In genomic region chr17:79789943-79790804, GRCh38 we compare ENCODE assay signal across 1 cellular context.
TF ChIP-seq lines count a peak whose summit lies in the region.

No MANE protein-coding gene starts in this region.

TF ChIP-seq in HepG2, 621 proteins besides CTCF, POLR2A, EP300 and RAD21 (continued from another document and continues in another):
- TF ChIP-seq ZNF816 (CRISPR knock-in tag; IDR thresholded peaks at IDR 0.05; ENCODE audit: borderline replicate concordance) (no peak), ZNF703 (CRISPR knock-in tag; IDR thresholded peaks at IDR 0.05; ENCODE audit: borderline replicate concordance) (0 out of 2 replicates have a peak, but pooled peaks have one; percentile 44), WIZ (CRISPR knock-in tag; IDR thresholded peaks at IDR 0.05) (no peak), SATB2 (CRISPR knock-in tag; IDR thresholded peaks at IDR 0.05) (0 out of 2 replicates have a peak, but pooled peaks have one; percentile 55), DR1 (CRISPR knock-in tag; IDR thresholded peaks at IDR 0.05) (no peak), TRAFD1 (CRISPR knock-in tag; IDR thresholded peaks at IDR 0.05; ENCODE audit: borderline replicate concordance) (no peak), CREM (IDR thresholded peaks at IDR 0.05) (no peak), CREM (CRISPR knock-in tag; IDR thresholded peaks at IDR 0.05) (0 out of 2 replicates have a peak, but pooled peaks have one; percentile 11), YEATS4 (CRISPR knock-in tag; IDR thresholded peaks at IDR 0.05; ENCODE audit: borderline replicate concordance) (no peak), STAT6 (CRISPR knock-in tag; IDR thresholded peaks at IDR 0.05; ENCODE audit: borderline replicate concordance) (no peak; the same call in 1 of the 2 replicates), KLF9 (CRISPR knock-in tag; IDR thresholded peaks at IDR 0.05; ENCODE audit: low read depth) (no peak), FLYWCH1 (CRISPR knock-in tag; IDR thresholded peaks at IDR 0.05) (peak; percentile 80; the same call in 1 of the 2 replicates), ZNF747 (CRISPR knock-in tag; IDR thresholded peaks at IDR 0.05; ENCODE audit: borderline replicate concordance) (no peak), SIX4 (CRISPR knock-in tag; IDR thresholded peaks at IDR 0.05) (no peak), HDAC2 (CRISPR knock-in tag; IDR thresholded peaks at IDR 0.05) (no peak), ARID5B (CRISPR knock-in tag; IDR thresholded peaks at IDR 0.05) (no peak), ZFX (CRISPR knock-in tag; IDR thresholded peaks at IDR 0.05; ENCODE audit: low read depth) (no peak; the same call in none of the 2 replicates), ZNF234 (CRISPR knock-in tag; conservative IDR thresholded peaks at IDR 0.05) (no peak), ZBTB39 (CRISPR knock-in tag; IDR thresholded peaks at IDR 0.05) (no peak), ZNF709 (CRISPR knock-in tag; IDR thresholded peaks at IDR 0.05) (peak; percentile 70; the same call in 1 of the 2 replicates), MZF1 (CRISPR knock-in tag; IDR thresholded peaks at IDR 0.05; ENCODE audit: borderline replicate concordance) (no peak), CCDC6 (CRISPR knock-in tag; IDR thresholded peaks at IDR 0.05) (no peak), FOXK1 (CRISPR knock-in tag; IDR thresholded peaks at IDR 0.05; ENCODE audit: borderline replicate concordance, low read depth) (no peak), ZBTB7A (CRISPR knock-in tag; IDR thresholded peaks at IDR 0.05) (peak; percentile 83), FOXM1 (CRISPR knock-in tag; IDR thresholded peaks at IDR 0.05) (0 out of 2 replicates have a peak, but pooled peaks have one; percentile 12), ZNF891 (CRISPR knock-in tag; IDR thresholded peaks at IDR 0.05) (peak; percentile 16; the same call in 1 of the 2 replicates)
- TF ChIP-seq, protein P1, sequence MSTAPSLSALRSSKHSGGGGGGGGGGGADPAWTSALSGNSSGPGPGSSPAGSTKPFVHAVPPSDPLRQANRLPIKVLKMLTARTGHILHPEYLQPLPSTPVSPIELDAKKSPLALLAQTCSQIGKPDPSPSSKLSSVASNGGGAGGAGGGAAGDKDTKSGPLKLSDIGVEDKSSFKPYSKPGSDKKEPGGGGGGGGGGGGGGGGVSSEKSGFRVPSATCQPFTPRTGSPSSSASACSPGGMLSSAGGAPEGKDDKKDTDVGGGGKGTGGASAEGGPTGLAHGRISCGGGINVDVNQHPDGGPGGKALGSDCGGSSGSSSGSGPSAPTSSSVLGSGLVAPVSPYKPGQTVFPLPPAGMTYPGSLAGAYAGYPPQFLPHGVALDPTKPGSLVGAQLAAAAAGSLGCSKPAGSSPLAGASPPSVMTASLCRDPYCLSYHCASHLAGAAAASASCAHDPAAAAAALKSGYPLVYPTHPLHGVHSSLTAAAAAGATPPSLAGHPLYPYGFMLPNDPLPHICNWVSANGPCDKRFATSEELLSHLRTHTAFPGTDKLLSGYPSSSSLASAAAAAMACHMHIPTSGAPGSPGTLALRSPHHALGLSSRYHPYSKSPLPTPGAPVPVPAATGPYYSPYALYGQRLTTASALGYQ (CRISPR knock-in tag; IDR thresholded peaks at IDR 0.05), result peak; percentile 54; the same call in 1 of the 2 replicates
- TF ChIP-seq, protein P2, sequence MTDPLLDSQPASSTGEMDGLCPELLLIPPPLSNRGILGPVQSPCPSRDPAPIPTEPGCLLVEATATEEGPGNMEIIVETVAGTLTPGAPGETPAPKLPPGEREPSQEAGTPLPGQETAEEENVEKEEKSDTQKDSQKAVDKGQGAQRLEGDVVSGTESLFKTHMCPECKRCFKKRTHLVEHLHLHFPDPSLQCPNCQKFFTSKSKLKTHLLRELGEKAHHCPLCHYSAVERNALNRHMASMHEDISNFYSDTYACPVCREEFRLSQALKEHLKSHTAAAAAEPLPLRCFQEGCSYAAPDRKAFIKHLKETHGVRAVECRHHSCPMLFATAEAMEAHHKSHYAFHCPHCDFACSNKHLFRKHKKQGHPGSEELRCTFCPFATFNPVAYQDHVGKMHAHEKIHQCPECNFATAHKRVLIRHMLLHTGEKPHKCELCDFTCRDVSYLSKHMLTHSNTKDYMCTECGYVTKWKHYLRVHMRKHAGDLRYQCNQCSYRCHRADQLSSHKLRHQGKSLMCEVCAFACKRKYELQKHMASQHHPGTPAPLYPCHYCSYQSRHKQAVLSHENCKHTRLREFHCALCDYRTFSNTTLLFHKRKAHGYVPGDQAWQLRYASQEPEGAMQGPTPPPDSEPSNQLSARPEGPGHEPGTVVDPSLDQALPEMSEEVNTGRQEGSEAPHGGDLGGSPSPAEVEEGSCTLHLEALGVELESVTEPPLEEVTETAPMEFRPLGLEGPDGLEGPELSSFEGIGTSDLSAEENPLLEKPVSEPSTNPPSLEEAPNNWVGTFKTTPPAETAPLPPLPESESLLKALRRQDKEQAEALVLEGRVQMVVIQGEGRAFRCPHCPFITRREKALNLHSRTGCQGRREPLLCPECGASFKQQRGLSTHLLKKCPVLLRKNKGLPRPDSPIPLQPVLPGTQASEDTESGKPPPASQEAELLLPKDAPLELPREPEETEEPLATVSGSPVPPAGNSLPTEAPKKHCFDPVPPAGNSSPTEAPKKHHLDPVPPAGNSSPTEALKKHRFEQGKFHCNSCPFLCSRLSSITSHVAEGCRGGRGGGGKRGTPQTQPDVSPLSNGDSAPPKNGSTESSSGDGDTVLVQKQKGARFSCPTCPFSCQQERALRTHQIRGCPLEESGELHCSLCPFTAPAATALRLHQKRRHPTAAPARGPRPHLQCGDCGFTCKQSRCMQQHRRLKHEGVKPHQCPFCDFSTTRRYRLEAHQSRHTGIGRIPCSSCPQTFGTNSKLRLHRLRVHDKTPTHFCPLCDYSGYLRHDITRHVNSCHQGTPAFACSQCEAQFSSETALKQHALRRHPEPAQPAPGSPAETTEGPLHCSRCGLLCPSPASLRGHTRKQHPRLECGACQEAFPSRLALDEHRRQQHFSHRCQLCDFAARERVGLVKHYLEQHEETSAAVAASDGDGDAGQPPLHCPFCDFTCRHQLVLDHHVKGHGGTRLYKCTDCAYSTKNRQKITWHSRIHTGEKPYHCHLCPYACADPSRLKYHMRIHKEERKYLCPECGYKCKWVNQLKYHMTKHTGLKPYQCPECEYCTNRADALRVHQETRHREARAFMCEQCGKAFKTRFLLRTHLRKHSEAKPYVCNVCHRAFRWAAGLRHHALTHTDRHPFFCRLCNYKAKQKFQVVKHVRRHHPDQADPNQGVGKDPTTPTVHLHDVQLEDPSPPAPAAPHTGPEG (CRISPR knock-in tag; IDR thresholded peaks at IDR 0.05), result peak; percentile 44; the same call in 1 of the 2 replicates
